4 cellular contexts compared by ENCODE assay signal in the genomic region with DNA sequence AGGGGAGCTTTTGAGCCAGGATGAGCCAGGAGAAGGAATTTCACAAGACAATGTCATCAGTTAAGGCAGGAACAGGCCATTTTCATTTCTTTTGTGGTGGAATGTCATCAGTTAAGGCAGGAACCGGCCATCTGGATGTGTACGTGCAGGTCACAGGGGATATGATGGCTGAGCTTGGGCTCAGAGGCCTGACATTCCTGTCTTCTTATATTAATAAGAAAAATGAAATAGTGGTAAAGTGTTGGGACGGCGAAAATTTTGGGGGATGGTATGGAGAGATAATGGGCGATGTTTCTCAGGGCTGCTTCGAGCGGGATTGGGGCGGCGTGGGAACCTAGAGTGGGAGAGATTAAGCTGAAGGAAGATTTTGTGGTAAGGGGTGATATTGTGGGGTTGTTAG. TPM values are rescaled to one million over a fixed set of nuclear protein-coding genes. Genes with fewer than 3 reads are reported as not detected.
"Had no signal": no experiment of that assay in that cellular context is flagged by ENCODE, and none has a peak within 500 bp of the region (broad histone marks: within the 10 kb centered on the region; RNA-seq: fewer than 3 reads in every experiment).

No MANE protein-coding gene starts in this region.

RNA-seq across cellular contexts. Expression of gene GABRP, which starts 21.2 kb away (rescaled TPM):
- total RNA-seq: testis, thoracic aorta, thyroid gland, upper lobe of right lung had no signal
